In the genomic region with DNA sequence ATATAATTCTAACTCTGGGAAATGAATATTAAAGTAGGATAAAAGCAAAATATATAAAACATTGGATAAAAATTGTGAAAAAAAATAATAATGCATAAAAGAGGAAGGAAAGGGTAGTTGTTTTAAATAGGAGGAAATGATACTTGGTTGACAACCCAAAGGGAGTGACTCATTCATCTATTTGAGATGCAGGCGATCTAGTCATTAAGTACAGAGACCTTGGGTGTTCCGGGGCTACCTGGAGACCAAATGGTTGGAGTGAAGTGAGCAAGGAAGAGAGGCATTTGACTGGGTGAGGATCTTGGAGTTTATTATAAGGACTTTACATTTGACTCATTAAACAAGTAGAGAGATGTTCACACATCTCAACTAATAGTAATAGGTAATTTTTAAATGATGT, we compare ENCODE assay signal across 15 cellular contexts.
"Had no signal": no experiment of that assay in that cellular context is flagged by ENCODE, and none has a peak within 500 bp of the region (broad histone marks: within the 10 kb centered on the region; RNA-seq: fewer than 3 reads in every experiment).

No MANE protein-coding gene starts in this region.

- H2AFZ ChIP-seq: hepatocyte, parathyroid adenoma had no signal

- H3K36me3 ChIP-seq: neutrophil, thyroid gland had no signal

- ATAC-seq: activated CD8-positive, alpha-beta memory T cell treated with anti-CD3 and anti-CD28 coated beads, Interleukin-2, amount 10 ng/mL, durations not matched to agents 7 days and 5 days; natural killer cell treated with Interleukin-12 subunit alpha and Interleukin-12 subunit beta and Interleukin-15 and Interleukin-18, amount 100 ng/mL, for 72 hours had no signal

- DNase-seq: activated CD4-positive, alpha-beta memory T cell treated with anti-CD3 and anti-CD28 coated beads, Interleukin-2, amount 10 ng/mL, durations not matched to agents 7 days and 5 days; activated CD4-positive, alpha-beta T cell treated with anti-CD3 and anti-CD28 coated beads for 48 hours; activated CD4-positive, CD25-positive, alpha-beta regulatory T cell; activated CD8-positive, alpha-beta memory T cell treated with anti-CD3 and anti-CD28 coated beads, Interleukin-2, amount 10 ng/mL, durations not matched to agents 7 days and 5 days; effector memory CD4-positive, alpha-beta T cell; islet precursor cell; retina; stimulated activated CD4-positive, alpha-beta T cell treated with anti-CD3 and anti-CD28 coated beads, Interleukin-2, amount 100 ng/mL, for 24 hours; stimulated activated naive CD4-positive, alpha-beta T cell treated with Interleukin-2 at 50 U/mL for 16 hours; thyroid gland had no signal

- H3K4me1 ChIP-seq: parathyroid adenoma, thyroid gland had no signal

- H3K27ac ChIP-seq: hepatocyte, neutrophil, parathyroid adenoma, thyroid gland had no signal

- H3K27me3 ChIP-seq: hepatocyte, neutrophil, thyroid gland had no signal

- H3K4me3 ChIP-seq: hepatocyte, lung, thyroid gland had no signal

- H3K4me2 ChIP-seq: hepatocyte had no signal

- H3K9ac ChIP-seq: parathyroid adenoma had no signal

- H3K9me3 ChIP-seq: neutrophil, thyroid gland had no signal

- H3K79me2 ChIP-seq: hepatocyte, parathyroid adenoma had no signal
